9 cellular contexts compared by ENCODE assay signal in genomic region chr11:46348986-46349401, GRCh38. TPM values are rescaled to one million over a fixed set of nuclear protein-coding genes. Genes with fewer than 3 reads are reported as not detected.
DNase-seq lines count a peak whose midpoint lies in the region; ATAC-seq and TF ChIP-seq lines count a peak whose summit lies in the region.
"Had no signal": no experiment of that assay in that cellular context is flagged by ENCODE, and none has a peak within 500 bp of the region (broad histone marks: within the 10 kb centered on the region; RNA-seq: fewer than 3 reads in every experiment).

No MANE protein-coding gene starts in this region.

- TF ChIP-seq EP300 in transverse colon (IDR thresholded peaks at IDR 0.05; ENCODE audit: low read depth), result no peak

- H3K9me2 ChIP-seq in hepatocyte (replicated peaks; ENCODE audit: insufficient read depth), result no peaks in the 10 kb centered on the region

- ATAC-seq in heart right ventricle (no peak), Right ventricle myocardium superior (ENCODE audit: poor library complexity) (no peak), HG03469 (IDR thresholded peaks at IDR 0.05; ENCODE audit: unreplicated experiment) (no peak), HG02840 (IDR thresholded peaks at IDR 0.05; ENCODE audit: low FRiP score, unreplicated experiment) (no peak)

- peak overlapping the region in 6 of 10 donors; percentile 6 to 91 (median 76) for H3K27ac ChIP-seq in heart right ventricle
- no peak overlapping the region for H3K27ac ChIP-seq in hepatocyte
- H3K27ac ChIP-seq in transverse colon, result peak overlapping the region; percentile 6 to 76 (median 72)

- intact Hi-C loops in heart right ventricle (cut with DNase I), result loop anchor here in 1 of 10 donors (2.0 kb wide), 1 partner anchor 14 kb away; no protein-coding TSS in a partner anchor
- intact Hi-C loops in Right ventricle myocardium superior (cut with DNase I), result no loop called here
- intact Hi-C loops in transverse colon (cut with DNase I; ENCODE audit: low total_unique reads), result no loop called here

- H3K9me3 ChIP-seq in heart right ventricle (no peaks in the 10 kb centered on the region), hepatocyte (ENCODE audit: low read depth) (no peaks in the 10 kb centered on the region), transverse colon (no peaks in the 10 kb centered on the region)

- H3K4me2 ChIP-seq in hepatocyte, result peak overlapping the region; percentile 96

- 58 to 66% methylated on average over 9 of the region's 9 CpGs for WGBS in heart right ventricle, 2 donors
- WGBS in hepatocyte (ENCODE audit: low lambda C conversion rate, missing lambda C conversion rate), result 78% methylated on average over 9 of the region's 9 CpGs
- WGBS in transverse colon (ENCODE audit: low coverage in 1 of 2), 2 donors, result 25% methylated on average over 9 of the region's 9 CpGs; no CpG with 5 or more reads in 1 of the 2 donors

- H3K36me3 ChIP-seq in heart right ventricle, result peaks cover 0 to 12% (median 0%) of the 10 kb centered on the region in 9 donors
- H3K36me3 ChIP-seq in hepatocyte (replicated peaks; ENCODE audit: insufficient read depth, low read depth), result no peaks in the 10 kb centered on the region
- no peaks in the 10 kb centered on the region for H3K36me3 ChIP-seq in transverse colon

- H2AFZ ChIP-seq in hepatocyte, result no peak overlapping the region

- DNase-seq in heart right ventricle (no peak), Right ventricle myocardium superior (no peak), hepatocyte (ENCODE audit: low spot score) (no peak), transverse colon (peak; percentile 46), iPS-NIHi7 (ENCODE audit: extremely low spot score) (no peak)
- DNase-seq in activated CD8-positive, alpha-beta memory T cell treated with anti-CD3 and anti-CD28 coated beads, Interleukin-2, amount 50 U/mL, for 4 hours, result peak; percentile 66
- DNase-seq: NCI-H510A treated with DMSO at 0.1 percent for 48 hours had no signal

- no peak for TF ChIP-seq POLR2A in transverse colon (IDR thresholded peaks at IDR 0.05)

- TF ChIP-seq CTCF in heart right ventricle (IDR thresholded peaks at IDR 0.05) (no peak), hepatocyte (IDR thresholded peaks at IDR 0.05; ENCODE audit: poor library complexity) (no peak), transverse colon (IDR thresholded peaks at IDR 0.05) (no peak)

- H3K4me1 ChIP-seq in heart right ventricle (peaks cover 22 to 88% (median 70%) of the 10 kb centered on the region in 9 donors), hepatocyte (ENCODE audit: insufficient read depth) (peaks cover 14% of the 10 kb centered on the region), transverse colon (peaks cover 16 to 39% (median 26%) of the 10 kb centered on the region in 4 donors)

- H3K4me3 ChIP-seq in heart right ventricle (peak overlapping the region in 6 of 10 donors; percentile 70 to 89 (median 84)), hepatocyte (no peak overlapping the region), transverse colon (peak overlapping the region in 1 of 4 donors; percentile 77)

- in situ Hi-C loops in transverse colon (cut with MboI; ENCODE audit: low pct_ligation_motif_present in 1 of 4, low pct_unique_long_range_greater_than_20kb in 1 of 4, low sequenced_read_pairs in 3 of 4), result no loop called here

- H4K20me1 ChIP-seq in hepatocyte (ENCODE audit: insufficient read depth, poor library complexity, severe bottlenecking), result peaks cover 11% of the 10 kb centered on the region

- H3K27me3 ChIP-seq in heart right ventricle (no peaks in the 10 kb centered on the region), hepatocyte (no peaks in the 10 kb centered on the region), transverse colon (no peaks in the 10 kb centered on the region)

- peaks cover 57% of the 10 kb centered on the region for H3K79me2 ChIP-seq in hepatocyte

RNA-seq across cellular contexts. Expression of gene DGKZ, which starts 1.7 kb away (rescaled TPM):
- total RNA-seq in heart right ventricle (10 to 100 TPM; 46.4 to 77.9 (median 60.1) TPM), Right ventricle myocardium superior (65.8 TPM), hepatocyte (26.6 and 28.2 TPM in 2 replicates), transverse colon (100 to 1,000 TPM in 1 of 4 donors, 10 to 100 TPM in 3; 56.4 to 105 (median 67.7) TPM)
- polyA plus RNA-seq in heart right ventricle (100 to 1,000 TPM in 1 of 2 donors, 10 to 100 TPM in 1; 31.9 to 107 TPM), hepatocyte (42.9 and 52.4 TPM in 2 replicates)

RNA-seq across cellular contexts. Expression of gene MDK, which starts 32.5 kb away (rescaled TPM):
- total RNA-seq in heart right ventricle (10 to 100 TPM in 2 of 10 donors, 1 to 10 TPM in 8; 3.6 to 16.5 (median 5.3) TPM), Right ventricle myocardium superior (4.7 TPM), hepatocyte (515 and 562 TPM in 2 replicates), transverse colon (100 to 1,000 TPM in 3 of 4 donors, 10 to 100 TPM in 1; 34.4 to 309 (median 180) TPM)
- polyA plus RNA-seq in heart right ventricle (1 to 10 TPM; 3.7 to 8.2 TPM), hepatocyte (1,225 and 1,549 TPM in 2 replicates)

RNA-seq across cellular contexts. Expression of gene CHRM4, which starts 42.6 kb away (rescaled TPM):
- total RNA-seq in heart right ventricle, result under 1 TPM in 2 of 10 donors, not detected in 8; 0.30 to 0.32 TPM
- under 1 TPM in 1 of 2 donors, not detected in 1; 0.03 TPM for polyA plus RNA-seq in heart right ventricle
- not detected for total RNA-seq in Right ventricle myocardium superior
- 0.30 and 0.84 TPM in 2 replicates for total RNA-seq in hepatocyte
- polyA plus RNA-seq in hepatocyte, result 0.30 TPM in 1 of 2 replicates, not detected in the other
- 1 to 10 TPM in 1 of 4 donors, under 1 TPM in 1, not detected in 2; 0.82 to 3.3 TPM for total RNA-seq in transverse colon

Comparison
In these comparisons a context has a peak if more than half of its experiments do, and no peak if none do; other contexts are left out.
1. DNase-seq: peak in activated CD8-positive, alpha-beta memory T cell treated with anti-CD3 and anti-CD28 coated beads, Interleukin-2, amount 50 U/mL, for 4 hours (single experiment) and transverse colon (single experiment); none in heart right ventricle (0 of 2), Right ventricle myocardium superior (single experiment), hepatocyte (single experiment) and iPS-NIHi7 (single experiment).